10 cellular contexts compared by ENCODE assay signal in the genomic region with DNA sequence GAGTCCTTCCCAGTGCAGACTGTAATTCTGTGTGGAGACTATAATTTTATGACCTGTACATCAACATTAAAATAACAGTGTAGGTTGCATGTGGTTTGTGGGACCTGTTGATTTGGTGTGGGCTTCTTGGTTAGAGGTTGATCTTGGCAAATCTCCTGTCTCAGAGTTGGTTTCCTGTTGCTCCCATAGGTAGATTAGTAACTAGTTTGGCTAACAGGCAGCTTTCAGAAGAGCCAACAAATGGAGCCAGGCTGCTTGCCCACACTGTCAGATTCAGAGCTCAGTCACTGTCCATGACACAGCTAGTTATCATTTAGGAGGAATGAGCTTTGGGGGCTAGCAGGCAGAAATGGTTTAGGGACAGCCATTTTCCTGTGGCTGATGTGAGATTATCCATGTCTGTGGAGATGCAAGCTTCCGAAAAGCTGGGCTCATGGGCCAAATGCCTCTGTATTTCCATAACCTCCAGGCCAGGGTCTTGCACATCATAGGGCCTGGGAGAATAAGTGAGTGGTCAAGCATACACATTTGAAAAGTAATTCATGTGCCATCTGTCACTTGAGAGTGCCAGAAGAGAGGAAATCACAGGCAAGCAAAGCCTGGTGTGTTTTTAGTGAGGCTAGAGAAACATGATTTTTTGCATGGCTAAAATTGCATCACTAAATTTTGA. TPM values are rescaled to one million over a fixed set of nuclear protein-coding genes. Genes with fewer than 3 reads are reported as not detected.
A peak's percentile ranks its signal among the peaks of the same experiment; 100 is the strongest.
DNase-seq lines count a peak whose midpoint lies in the region; ATAC-seq and TF ChIP-seq lines count a peak whose summit lies in the region.
"Had no signal": no experiment of that assay in that cellular context is flagged by ENCODE, and none has a peak within 500 bp of the region (broad histone marks: within the 10 kb centered on the region; RNA-seq: fewer than 3 reads in every experiment).

No MANE protein-coding gene starts in this region.

- H3K79me1 ChIP-seq in mesenchymal stem cell (replicated peaks; ENCODE audit: low read length, poor library complexity, severe bottlenecking), result peaks cover 43% of the 10 kb centered on the region

- peak overlapping the region; percentile 71 for H3K9ac ChIP-seq in mesenchymal stem cell (ENCODE audit: low read length)

- no peak overlapping the region for H3K18ac ChIP-seq in mesenchymal stem cell (ENCODE audit: low read depth in 1 of 2, low read length in 2 of 2)

- TF ChIP-seq POLR2A in adrenal gland (IDR thresholded peaks at IDR 0.05), result no peak

- H3K4me3 ChIP-seq in AG10803 (ENCODE audit: low read length), result no peak overlapping the region
- no peak overlapping the region for H3K4me3 ChIP-seq in adrenal gland
- H3K4me3 ChIP-seq in mesenchymal stem cell (ENCODE audit: insufficient read depth in 1 of 2, low read depth in 1 of 2, low read length in 2 of 2), result peak overlapping the region in 1 of 2 experiments; percentile 8

- H2BK120ac ChIP-seq in mesenchymal stem cell (ENCODE audit: low read depth, low read length), result no peak overlapping the region

- no peak overlapping the region for H3K14ac ChIP-seq in mesenchymal stem cell (ENCODE audit: low read length in 2 of 2)

- H4K8ac ChIP-seq in mesenchymal stem cell (ENCODE audit: low read length), result peak overlapping the region; percentile 58

- H3K4ac ChIP-seq in mesenchymal stem cell (ENCODE audit: low read depth in 1 of 2, low read length in 2 of 2), result no peak overlapping the region

- no peak overlapping the region for H2AFZ ChIP-seq in mesenchymal stem cell (ENCODE audit: low read depth, low read length)

- no peak overlapping the region for H3K4me2 ChIP-seq in mesenchymal stem cell (ENCODE audit: low read length, poor library complexity, severe bottlenecking)

- H3K36me3 ChIP-seq in adrenal gland (replicated peaks in 1 of 2) (peaks cover 0 to under 1% of the 10 kb centered on the region in 2 donors), mesenchymal stem cell (ENCODE audit: control insufficient read depth in 1 of 2, insufficient read depth in 2 of 2, low read depth in 1 of 2, low read length in 2 of 2) (peaks cover 14 to 22% of the 10 kb centered on the region in 2 experiments)

- no peak overlapping the region for H2BK5ac ChIP-seq in mesenchymal stem cell (ENCODE audit: low read depth, low read length, poor library complexity, severe bottlenecking)

- H2BK15ac ChIP-seq in mesenchymal stem cell (ENCODE audit: low read depth, poor library complexity, severe bottlenecking), result no peak overlapping the region

- peak; percentile 52 for DNase-seq in AG10803 (ENCODE audit: low read depth)
- DNase-seq in HK-2 (ENCODE audit: unreplicated experiment), result peak; percentile 38
- no peak for DNase-seq in adrenal gland
- no peak for DNase-seq in mesenchymal stem cell
- DNase-seq in DMS79 (lab: John Stamatoyannopoulos, UW), result no peak
- DNase-seq in H4 (ENCODE audit: low spot score), result no peak
- DNase-seq in posterior vena cava (ENCODE audit: low spot score), result no peak
- DNase-seq: activated effector memory CD4-positive, alpha-beta T cell treated with anti-CD3 and anti-CD28 coated beads, Interleukin-2, amount 50 U/mL, for 16 hours; stimulated activated CD4-positive, alpha-beta T cell treated with anti-CD3 and anti-CD28 coated beads, Interleukin-2, amount 100 ng/mL, for 24 hours had no signal

- H3K9me3 ChIP-seq in adrenal gland (replicated peaks in 1 of 3), result no peaks in the 10 kb centered on the region
- H3K9me3 ChIP-seq in mesenchymal stem cell (ENCODE audit: control insufficient read depth, low read length), result no peaks in the 10 kb centered on the region

- TF ChIP-seq CTCF in AG10803 (conservative IDR thresholded peaks at IDR 0.05; ENCODE audit: low read length) (no peak), adrenal gland (IDR thresholded peaks at IDR 0.05) (no peak)

- H3K27me3 ChIP-seq in adrenal gland (no peaks in the 10 kb centered on the region), mesenchymal stem cell (ENCODE audit: control insufficient read depth in 1 of 2, insufficient read depth in 1 of 2, low read length in 2 of 2) (no peaks in the 10 kb centered on the region)

- no peak overlapping the region for H2AK5ac ChIP-seq in mesenchymal stem cell (ENCODE audit: low read length, severe bottlenecking)

- no peak for ATAC-seq in GM21786 (IDR thresholded peaks at IDR 0.05; ENCODE audit: unreplicated experiment)

- H3K27ac ChIP-seq in adrenal gland (peak overlapping the region in 4 of 5 donors; percentile 11 to 66 (median 48)), mesenchymal stem cell (ENCODE audit: low read length, poor library complexity, severe bottlenecking) (peak overlapping the region; percentile 28)

- intact Hi-C loops in adrenal gland (cut with DNase I), result no loop called here
- intact Hi-C loops in posterior vena cava (cut with DNase I), result no loop called here

- no peak overlapping the region for H4K91ac ChIP-seq in mesenchymal stem cell (ENCODE audit: low read length)

- no peak overlapping the region for H3K23ac ChIP-seq in mesenchymal stem cell (ENCODE audit: low read length in 2 of 2)

- WGBS in adrenal gland, 4 donors, result 76 to 94% (median 87%) methylated on average over 1 of the region's 1 CpG
- WGBS in mesenchymal stem cell, result 97% methylated on average over 1 of the region's 1 CpG

- H2BK12ac ChIP-seq in mesenchymal stem cell (ENCODE audit: low read length in 2 of 2), result no peak overlapping the region

- H3K4me1 ChIP-seq in adrenal gland (replicated peaks in 1 of 2) (peaks cover 12 to 22% of the 10 kb centered on the region in 2 donors), mesenchymal stem cell (ENCODE audit: control insufficient read depth, insufficient read depth, low read depth, low read length) (peaks cover 19% of the 10 kb centered on the region)

RNA-seq across cellular contexts. Expression of gene CCM2, which starts 33.4 kb away (rescaled TPM):
- 10 to 100 TPM; 36.1 to 84.5 (median 50.7) TPM for total RNA-seq in adrenal gland
- 10 to 100 TPM; 42.2 to 81.6 (median 72.1) TPM for polyA plus RNA-seq in adrenal gland
- 39.8 TPM for polyA plus RNA-seq in mesenchymal stem cell (2013, experiment 1 of 2)
- polyA plus RNA-seq in mesenchymal stem cell (2013, experiment 2 of 2), result 39.9 TPM
- total RNA-seq in H4 (2014; rRNA removed; shearing (Covaris generic)), result 61.5 and 78.6 TPM in 2 replicates
- 10 to 100 TPM; 31.8 to 36.9 TPM for total RNA-seq in posterior vena cava

RNA-seq across cellular contexts. Expression of gene MYO1G, which starts 54.6 kb away (rescaled TPM):
- total RNA-seq in adrenal gland (1 to 10 TPM in 7 of 8 donors, under 1 TPM in 1; 0.06 to 8.1 (median 4.2) TPM), posterior vena cava (1 to 10 TPM; 4.9 to 6.3 TPM)
- polyA plus RNA-seq in adrenal gland, result 10 to 100 TPM in 1 of 3 donors, 1 to 10 TPM in 2; 1.0 to 12.8 (median 4.0) TPM
- not detected for polyA plus RNA-seq in mesenchymal stem cell (2013, experiment 1 of 2)
- not detected for polyA plus RNA-seq in mesenchymal stem cell (2013, experiment 2 of 2)
- not detected in 2 replicates for total RNA-seq in H4 (2014; rRNA removed; shearing (Covaris generic))

RNA-seq across cellular contexts. Expression of gene NACAD, which starts 55.4 kb away (rescaled TPM):
- total RNA-seq in adrenal gland (1 to 10 TPM in 7 of 8 donors, under 1 TPM in 1; 0.93 to 8.4 (median 2.1) TPM), posterior vena cava (10 to 100 TPM in 1 of 2 donors, 1 to 10 TPM in 1; 8.5 to 10.4 TPM)
- polyA plus RNA-seq in adrenal gland, result 10 to 100 TPM in 1 of 3 donors, 1 to 10 TPM in 2; 2.3 to 12.1 (median 3.8) TPM
- 5.6 TPM for polyA plus RNA-seq in mesenchymal stem cell (2013, experiment 1 of 2)
- polyA plus RNA-seq in mesenchymal stem cell (2013, experiment 2 of 2), result 5.5 TPM
- 2.0 TPM in 2 replicates for total RNA-seq in H4 (2014; rRNA removed; shearing (Covaris generic))

Comparison
In these comparisons a context has a peak if more than half of its experiments do, and no peak if none do; other contexts are left out.
1. DNase-seq: peak in AG10803 (single experiment) and HK-2 (single experiment); none in adrenal gland (0 of 7), mesenchymal stem cell (single experiment), DMS79 (single experiment), H4 (single experiment) and posterior vena cava (single experiment).